1 cellular context compared by ENCODE assay signal in the genomic region with DNA sequence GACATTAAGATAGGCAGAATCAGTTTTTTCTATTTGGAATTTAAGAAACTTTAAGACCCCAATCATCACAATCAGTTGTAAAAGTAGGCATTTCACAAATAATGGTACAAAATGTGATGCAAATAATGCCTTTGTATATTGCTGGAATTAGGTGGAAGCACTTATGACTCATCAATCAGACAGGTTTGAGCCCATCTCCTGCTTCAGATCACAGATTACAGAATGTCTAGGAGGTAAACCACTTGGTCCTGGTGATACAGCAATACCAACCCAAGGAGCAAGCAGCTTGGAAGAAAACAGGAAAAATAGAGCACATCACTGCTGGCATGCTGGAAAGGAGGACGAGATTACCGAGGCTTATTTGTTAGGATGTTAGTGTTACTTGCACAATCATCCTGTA.
TF ChIP-seq lines count a peak whose summit lies in the region.

No MANE protein-coding gene starts in this region.

TF ChIP-seq in K562, 482 proteins besides CTCF, POLR2A, EP300 and RAD21 (continued from another document):
- TF ChIP-seq ZNF324 (CRISPR knock-in tag; IDR thresholded peaks at IDR 0.05) (no peak), MED1 (CRISPR knock-in tag; IDR thresholded peaks at IDR 0.05; ENCODE audit: borderline replicate concordance) (no peak)
- TF ChIP-seq, protein P1, sequence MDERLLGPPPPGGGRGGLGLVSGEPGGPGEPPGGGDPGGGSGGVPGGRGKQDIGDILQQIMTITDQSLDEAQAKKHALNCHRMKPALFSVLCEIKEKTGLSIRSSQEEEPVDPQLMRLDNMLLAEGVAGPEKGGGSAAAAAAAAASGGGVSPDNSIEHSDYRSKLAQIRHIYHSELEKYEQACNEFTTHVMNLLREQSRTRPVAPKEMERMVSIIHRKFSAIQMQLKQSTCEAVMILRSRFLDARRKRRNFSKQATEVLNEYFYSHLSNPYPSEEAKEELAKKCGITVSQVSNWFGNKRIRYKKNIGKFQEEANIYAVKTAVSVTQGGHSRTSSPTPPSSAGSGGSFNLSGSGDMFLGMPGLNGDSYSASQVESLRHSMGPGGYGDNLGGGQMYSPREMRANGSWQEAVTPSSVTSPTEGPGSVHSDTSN (CRISPR knock-in tag; IDR thresholded peaks at IDR 0.05; ENCODE audit: low read depth): no peak
- TF ChIP-seq, protein P1 (tag; conservative IDR thresholded peaks at IDR 0.05; ENCODE audit: low read depth): no peak
